ENCODE assay signal across 29 cellular contexts in the genomic region with DNA sequence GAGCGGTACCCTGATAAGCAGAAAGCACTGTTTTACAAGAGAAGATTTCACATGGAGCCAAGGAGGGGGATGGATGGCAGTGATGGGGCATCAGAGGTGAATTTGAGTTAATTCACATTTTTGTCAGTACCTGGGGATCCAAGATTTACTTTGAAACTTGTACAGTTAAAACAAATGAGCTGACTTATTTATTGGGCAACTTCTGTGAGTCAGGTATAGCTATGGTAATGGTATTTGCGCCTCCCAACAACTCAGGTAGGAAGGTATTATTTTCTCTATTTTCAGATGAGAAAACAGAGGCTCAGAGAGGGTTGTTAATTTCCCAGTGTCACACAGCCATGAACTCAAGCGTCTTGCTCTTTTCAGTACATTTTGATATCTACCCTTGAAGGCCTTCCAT.
DNase-seq lines count a peak whose midpoint lies in the region; ATAC-seq, FAIRE-seq and TF ChIP-seq lines count a peak whose summit lies in the region.
"Had no signal": no experiment of that assay in that cellular context is flagged by ENCODE, and none has a peak within 500 bp of the region (broad histone marks: within the 10 kb centered on the region; RNA-seq: fewer than 3 reads in every experiment).

No MANE protein-coding gene starts in this region.

- H3K4me1 ChIP-seq in CD4-positive, alpha-beta memory T cell (ENCODE audit: insufficient read depth, low read length), result peaks cover 66% of the 10 kb centered on the region
- H3K4me1 ChIP-seq in K562 (replicated peaks in 1 of 2; ENCODE audit: control insufficient read depth in 2 of 2, insufficient read depth in 2 of 2, low read length in 2 of 2) (peaks cover 0 to 15% of the 10 kb centered on the region in 2 experiments; a peak in 1 of 5 replicates), right lobe of liver (peaks cover 0 to 10% (median 0%) of the 10 kb centered on the region in 4 donors)
- H3K4me1 ChIP-seq in naive thymus-derived CD4-positive, alpha-beta T cell (ENCODE audit: control insufficient read depth in 2 of 2, insufficient read depth in 2 of 2, low read length in 2 of 2), result peaks cover 0 to 32% of the 10 kb centered on the region in 2 donors

- H3K36me3 Mint-ChIP-seq in CD4-positive, alpha-beta T cell (ENCODE audit: low read depth), result no peaks in the 10 kb centered on the region
- H3K36me3 Mint-ChIP-seq in CD4-positive, alpha-beta memory T cell, result peaks cover 3 to 28% of the 10 kb centered on the region in 2 donors
- H3K36me3 Mint-ChIP-seq in naive thymus-derived CD4-positive, alpha-beta T cell, result peaks cover 0 to 37% (median 0%) of the 10 kb centered on the region in 5 donors
- H3K36me3 Mint-ChIP-seq: naive thymus-derived CD8-positive, alpha-beta T cell had no signal

- peaks cover 43% of the 10 kb centered on the region for H3K27me3 Mint-ChIP-seq in CD4-positive, alpha-beta T cell
- peaks cover 0 to 1% of the 10 kb centered on the region in 2 donors for H3K27me3 Mint-ChIP-seq in CD4-positive, alpha-beta memory T cell
- H3K27me3 Mint-ChIP-seq in naive thymus-derived CD4-positive, alpha-beta T cell, result peaks cover 36 to 66% (median 44%) of the 10 kb centered on the region in 5 donors

- no peak overlapping the region for H2AFZ ChIP-seq in K562 (ENCODE audit: low read depth, low read length)
- H2AFZ ChIP-seq: GM23248, hepatocyte had no signal

- no peak overlapping the region for H3K27ac ChIP-seq in CD4-positive, alpha-beta T cell (ENCODE audit: low read depth, low read length)
- H3K27ac ChIP-seq in CD4-positive, alpha-beta memory T cell (ENCODE audit: low read depth, low read length), result peak overlapping the region; percentile 46
- H3K27ac ChIP-seq in K562 (ENCODE audit: extremely low read depth, low read depth, low read length), result no peak overlapping the region
- H3K27ac ChIP-seq in naive thymus-derived CD4-positive, alpha-beta T cell (ENCODE audit: low read depth, low read length), result no peak overlapping the region
- H3K27ac ChIP-seq in right lobe of liver, result no peak overlapping the region
- H3K27ac ChIP-seq: body of pancreas, esophagus muscularis mucosa, GM23248, hepatocyte, ovary, SJSA1, stomach, tibial nerve, VCaP had no signal

- POLR2A ChIA-PET in CD4-positive, alpha-beta T cell (lab: Charles Lee), result interaction anchor here (2.2 kb wide), 1 partner anchor 16 kb away, joined by 9 read pairs; no protein-coding TSS in a partner anchor
- POLR2A ChIA-PET in CD4-positive, alpha-beta memory T cell (lab: Charles Lee; ENCODE audit: partially characterized antibody), result interaction anchor here (2.6 to 8.4 kb wide), 5 partner anchors 19 to 73 kb away, joined by 13 to 87 read pairs (median 17); no protein-coding TSS in a partner anchor
- POLR2A ChIA-PET in K562 (lab: Yijun Ruan, JAX), result no interaction called here
- POLR2A ChIA-PET in naive thymus-derived CD4-positive, alpha-beta T cell (lab: Charles Lee), result no interaction called here

- 0% methylated on average over 3 of the region's 3 CpGs for WGBS in K562 (ENCODE audit: insufficient coverage, low coverage, missing lambda C conversion rate)
- WGBS in right lobe of liver (ENCODE audit: insufficient coverage, low coverage, low lambda C conversion rate, missing lambda C conversion rate), result 69% methylated on average over 3 of the region's 3 CpGs

- TF ChIP-seq RAD21 in K562 (CRISPR knock-in tag; conservative IDR thresholded peaks at IDR 0.05 in 1 of 2, IDR thresholded peaks at IDR 0.05 in 1 of 2), result no peak

- in situ Hi-C loops in K562 (cut with MboI), result no loop called here
- in situ Hi-C loops in GM13977 (cut with MboI; ENCODE audit: low pct_unique_long_range_greater_than_20kb, low sequenced_read_pairs, unreplicated experiment), result no loop called here

- no peaks in the 10 kb centered on the region for H3K36me3 ChIP-seq in CD4-positive, alpha-beta memory T cell (ENCODE audit: insufficient read depth, low read length)
- H3K36me3 ChIP-seq in K562 (ENCODE audit: control insufficient read depth, insufficient read depth, low read length), result no peaks in the 10 kb centered on the region
- H3K36me3 ChIP-seq in naive thymus-derived CD4-positive, alpha-beta T cell (ENCODE audit: control insufficient read depth in 2 of 3, insufficient read depth in 3 of 3, low read length in 3 of 3), result no peaks in the 10 kb centered on the region
- no peaks in the 10 kb centered on the region for H3K36me3 ChIP-seq in right lobe of liver
- H3K36me3 ChIP-seq: esophagus muscularis mucosa, MG63, ovary, stomach, tibial nerve had no signal

- H3K9me1 ChIP-seq in K562 (ENCODE audit: control insufficient read depth, insufficient read depth, low read length), result no peaks in the 10 kb centered on the region

- no peak for TF ChIP-seq EP300 in K562 (IDR thresholded peaks at IDR 0.05; ENCODE audit: low read length)

- CTCF ChIA-PET in CD4-positive, alpha-beta T cell (lab: Charles Lee), result interaction anchor here (1.2 kb wide), 1 partner anchor 27 kb away, joined by 3 read pairs; no protein-coding TSS in a partner anchor
- CTCF ChIA-PET in CD4-positive, alpha-beta memory T cell (lab: Charles Lee; ENCODE audit: partially characterized antibody), result interaction anchor here (1.4 to 11.2 kb wide), 4 partner anchors 15 to 74 kb away, joined by 3 to 92 read pairs (median 24); no protein-coding TSS in a partner anchor
- CTCF ChIA-PET in K562 (lab: Yijun Ruan, JAX; ENCODE audit: low intra/inter-chr PET ratio), result no interaction called here
- CTCF ChIA-PET in naive thymus-derived CD4-positive, alpha-beta T cell (lab: Charles Lee), result no interaction called here

- H3K79me2 ChIP-seq in K562 (ENCODE audit: control insufficient read depth, insufficient read depth, low read length), result no peaks in the 10 kb centered on the region
- H3K79me2 ChIP-seq: hepatocyte had no signal

- H3K4me3 ChIP-seq in CD4-positive, alpha-beta memory T cell (ENCODE audit: low read length in 2 of 2), result peak overlapping the region in 1 of 2 donors; percentile 12
- H3K4me3 ChIP-seq in K562, result no peak overlapping the region
- peak overlapping the region; percentile 71 for H3K4me3 ChIP-seq in naive thymus-derived CD4-positive, alpha-beta T cell (ENCODE audit: low read length)
- H3K4me3 ChIP-seq in right lobe of liver, result no peak overlapping the region
- H3K4me3 ChIP-seq: body of pancreas, esophagus muscularis mucosa, GM23248, hepatocyte, MG63, ovary, SJSA1, stomach, tibial nerve had no signal

- no TSS peak for BruUV-seq in K562 (replicated peaks; lab: Mats Ljungman, UMichigan)

- no peaks in the 10 kb centered on the region for H4K20me1 ChIP-seq in K562 (replicated peaks; ENCODE audit: control insufficient read depth, insufficient read depth, low read length)

- intact Hi-C loops in CD4-positive, alpha-beta T cell (cut with DNase I, micrococcal nuclease), result no loop called here
- intact Hi-C loops in CD4-positive, alpha-beta memory T cell (cut with micrococcal nuclease), result loop anchor here (5.0 kb wide), 3 partner anchors 43 to 1942 kb away; a partner anchor contains a TSS
- intact Hi-C loops in K562 (cut with micrococcal nuclease), result no loop called here
- intact Hi-C loops in naive thymus-derived CD4-positive, alpha-beta T cell (cut with micrococcal nuclease), result loop anchor here in 1 of 2 donors (2.0 to 5.0 kb wide), 2 partner anchors 41 to 98 kb away; no protein-coding TSS in a partner anchor
- intact Hi-C loops in right lobe of liver (cut with DNase I), result no loop called here

- no peak for DNase-seq in CD4-positive, alpha-beta T cell
- no peak for DNase-seq in CD4-positive, alpha-beta memory T cell
- DNase-seq in K562 (ENCODE audit: extremely low read depth in 1 of 4, low spot score in 3 of 4), result no peak
- no peak for DNase-seq in naive thymus-derived CD4-positive, alpha-beta T cell
- DNase-seq in right lobe of liver, result no peak
- no peak for DNase-seq in SKM-1 (lab: John Stamatoyannopoulos, UW; ENCODE audit: unreplicated experiment)
- DNase-seq in GM13977 (ENCODE audit: low spot score), result no peak
- DNase-seq: activated CD4-positive, alpha-beta T cell treated with anti-CD3 and anti-CD28 coated beads, Interleukin-2, amount 50 U/mL, for 48 hours; body of pancreas; DMS53; effector CD4-positive, alpha-beta T cell; GM23248; HFFc6; MG63; naive thymus-derived CD8-positive, alpha-beta T cell; NCI-H1417; NCI-H2081; NCI-H345; NCI-H748 treated with DMSO at 0.1 percent for 48 hours; ovary; right cardiac atrium; stomach had no signal

- H3K27me3 ChIP-seq in CD4-positive, alpha-beta T cell (ENCODE audit: control insufficient read depth, insufficient read depth, low read length), result peaks cover 28% of the 10 kb centered on the region
- H3K27me3 ChIP-seq in CD4-positive, alpha-beta memory T cell (ENCODE audit: insufficient read depth, low read length), result no peaks in the 10 kb centered on the region
- H3K27me3 ChIP-seq in K562 (ENCODE audit: control insufficient read depth in 2 of 2, insufficient read depth in 2 of 2, low read length in 2 of 2) (peaks cover 31 to 36% of the 10 kb centered on the region in 2 experiments), right lobe of liver (no peaks in the 10 kb centered on the region)
- H3K27me3 ChIP-seq in naive thymus-derived CD4-positive, alpha-beta T cell (ENCODE audit: control insufficient read depth in 2 of 2, insufficient read depth in 2 of 2, low read length in 2 of 2), result peaks cover 0 to 5% of the 10 kb centered on the region in 2 donors
- H3K27me3 ChIP-seq: body of pancreas, ovary, SJSA1 had no signal

- H3K9me3 Mint-ChIP-seq in CD4-positive, alpha-beta T cell, result no peaks in the 10 kb centered on the region
- H3K9me3 Mint-ChIP-seq in CD4-positive, alpha-beta memory T cell, result peaks cover 0 to 2% (median 0%) of the 10 kb centered on the region in 8 donors
- H3K9me3 Mint-ChIP-seq in naive thymus-derived CD4-positive, alpha-beta T cell, result peaks cover 0 to 2% (median 0%) of the 10 kb centered on the region in 11 donors
- H3K9me3 Mint-ChIP-seq: HFFc6; naive thymus-derived CD8-positive, alpha-beta T cell had no signal

- FAIRE-seq in K562 (lab: Jason Lieb, UNC), result no peak
- FAIRE-seq: frontal cortex, G401.6 had no signal

- TF ChIP-seq POLR2A in K562 (conservative IDR thresholded peaks at IDR 0.05) (no peak), right lobe of liver (IDR thresholded peaks at IDR 0.05) (no peak)

- H3K4me2 ChIP-seq in K562 (ENCODE audit: insufficient read depth, low read length), result no peak overlapping the region
- H3K4me2 ChIP-seq: hepatocyte had no signal

- peak overlapping the region; percentile 2 for H3K27ac Mint-ChIP-seq in CD4-positive, alpha-beta T cell
- peak overlapping the region; percentile 72 to 94 (median 86) for H3K27ac Mint-ChIP-seq in CD4-positive, alpha-beta memory T cell
- no peak overlapping the region for H3K27ac Mint-ChIP-seq in naive thymus-derived CD4-positive, alpha-beta T cell
- H3K27ac Mint-ChIP-seq: HFFc6 had no signal

- TF ChIP-seq CTCF in CD4-positive, alpha-beta T cell (IDR thresholded peaks at IDR 0.05), result no peak
- TF ChIP-seq CTCF in K562 (IDR thresholded peaks at IDR 0.05 in 2 of 3, conservative IDR thresholded peaks at IDR 0.05 in 1 of 3; ENCODE audit: insufficient read depth in 2 of 3, low read depth in 1 of 3, low read length in 3 of 3) (no peak), right lobe of liver (IDR thresholded peaks at IDR 0.05) (no peak), GM13977 (IDR thresholded peaks at IDR 0.05; ENCODE audit: extremely low read depth, insufficient read depth, missing control alignments) (no peak)

- H3K4me1 Mint-ChIP-seq in CD4-positive, alpha-beta T cell (ENCODE audit: low read depth), result peaks cover 39% of the 10 kb centered on the region
- peaks cover 26 to 79% (median 56%) of the 10 kb centered on the region in 4 donors for H3K4me1 Mint-ChIP-seq in CD4-positive, alpha-beta memory T cell
- peaks cover 6 to 49% (median 22%) of the 10 kb centered on the region in 7 donors for H3K4me1 Mint-ChIP-seq in naive thymus-derived CD4-positive, alpha-beta T cell

- H3K9me3 ChIP-seq in CD4-positive, alpha-beta T cell (ENCODE audit: control insufficient read depth, low read length), result no peaks in the 10 kb centered on the region
- H3K9me3 ChIP-seq in CD4-positive, alpha-beta memory T cell (ENCODE audit: control insufficient read depth in 1 of 2, low read length in 2 of 2), result no peaks in the 10 kb centered on the region
- H3K9me3 ChIP-seq in K562 (replicated peaks; ENCODE audit: control insufficient read depth, insufficient read depth, low read depth, low read length) (no peaks in the 10 kb centered on the region), right lobe of liver (no peaks in the 10 kb centered on the region)
- no peaks in the 10 kb centered on the region for H3K9me3 ChIP-seq in naive thymus-derived CD4-positive, alpha-beta T cell (ENCODE audit: control insufficient read depth in 2 of 3, low read length in 3 of 3)
- H3K9me3 ChIP-seq: body of pancreas, esophagus muscularis mucosa, MG63, ovary, SJSA1, stomach, tibial nerve had no signal

- ATAC-seq in CD4-positive, alpha-beta T cell (ENCODE audit: poor library complexity), result no peak
- no peak for ATAC-seq in K562
- no peak for ATAC-seq in naive thymus-derived CD4-positive, alpha-beta T cell
- ATAC-seq in right lobe of liver, result no peak
- ATAC-seq: body of pancreas; naive thymus-derived CD8-positive, alpha-beta T cell; right cardiac atrium had no signal

- peak overlapping the region; percentile 61 for H3K4me3 Mint-ChIP-seq in CD4-positive, alpha-beta T cell
- peak overlapping the region; percentile 77 to 98 (median 96) for H3K4me3 Mint-ChIP-seq in CD4-positive, alpha-beta memory T cell
- peak overlapping the region in 2 of 10 donors; percentile 7 to 66 for H3K4me3 Mint-ChIP-seq in naive thymus-derived CD4-positive, alpha-beta T cell
- H3K4me3 Mint-ChIP-seq: HFFc6 had no signal

- H3K9ac ChIP-seq in K562 (ENCODE audit: insufficient read depth in 1 of 2, low read depth in 2 of 2, low read length in 2 of 2), result no peak overlapping the region
- H3K9ac ChIP-seq: GM23248 had no signal

Comparison
In these comparisons a context has a peak if more than half of its experiments do, and no peak if none do; other contexts are left out.
1. H3K27ac Mint-ChIP-seq: peak in CD4-positive, alpha-beta T cell (single experiment) and CD4-positive, alpha-beta memory T cell (7 of 7); none in naive thymus-derived CD4-positive, alpha-beta T cell (0 of 9).
2. CTCF ChIA-PET loops: an anchor here in CD4-positive, alpha-beta T cell (1.2 kb wide) and CD4-positive, alpha-beta memory T cell (1.4 to 11.2 kb wide); none called in K562 and naive thymus-derived CD4-positive, alpha-beta T cell.
3. POLR2A ChIA-PET loops: an anchor here in CD4-positive, alpha-beta T cell (2.2 kb wide) and CD4-positive, alpha-beta memory T cell (2.6 to 8.4 kb wide); none called in K562 and naive thymus-derived CD4-positive, alpha-beta T cell.